In the genomic region with DNA sequence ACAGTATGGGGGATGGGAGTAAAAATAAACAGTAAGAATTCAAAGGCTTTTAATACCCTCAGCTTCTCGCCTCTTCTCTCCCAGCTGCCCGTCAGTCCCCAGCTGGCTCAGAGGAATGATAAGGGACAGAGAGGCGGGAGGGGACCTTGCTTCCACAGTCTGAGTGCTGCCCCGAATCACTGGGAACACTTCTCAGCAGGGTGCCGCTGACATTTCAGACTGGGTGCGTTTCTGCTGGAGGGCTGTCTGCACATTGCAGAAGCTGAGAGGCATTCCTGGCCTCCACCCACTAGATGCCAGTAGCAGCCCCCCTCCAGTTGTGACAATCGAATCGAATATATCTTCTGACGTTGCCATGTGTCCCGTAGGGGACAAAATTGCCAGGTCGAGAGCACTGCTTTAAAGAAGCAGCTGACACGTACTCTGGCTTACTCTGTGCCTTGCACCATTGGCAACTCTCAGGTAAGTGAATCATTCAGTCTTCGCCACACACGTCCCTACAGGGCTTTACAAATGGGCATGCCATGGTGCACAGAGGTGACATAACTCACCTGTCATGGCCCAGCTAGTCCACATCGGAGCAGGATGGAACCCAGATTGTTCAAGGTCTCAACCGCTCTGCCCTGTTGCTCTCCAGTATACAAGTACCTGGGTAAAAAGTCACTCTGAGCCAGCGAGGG, we compare ENCODE assay signal across 29 cellular contexts. TPM values are rescaled to one million over a fixed set of nuclear protein-coding genes. Genes with fewer than 3 reads are reported as not detected.
DNase-seq lines count a peak whose midpoint lies in the region; ATAC-seq and TF ChIP-seq lines count a peak whose summit lies in the region.
"Had no signal": no experiment of that assay in that cellular context is flagged by ENCODE, and none has a peak within 500 bp of the region (broad histone marks: within the 10 kb centered on the region; RNA-seq: fewer than 3 reads in every experiment).

No MANE protein-coding gene starts in this region.

- no peaks in the 10 kb centered on the region for H4K20me1 ChIP-seq in hepatocyte (ENCODE audit: insufficient read depth, poor library complexity, severe bottlenecking)

- H3K9me3 Mint-ChIP-seq in osteocyte (ENCODE audit: unreplicated experiment) = no peaks in the 10 kb centered on the region
- no peaks in the 10 kb centered on the region for H3K9me3 Mint-ChIP-seq in activated CD8-positive, alpha-beta T cell treated with anti-CD3 and anti-CD28 coated beads, Interleukin-2, amount 10 ng/mL, durations not matched to agents 7 days and 5 days (ENCODE audit: insufficient read depth)
- H3K9me3 Mint-ChIP-seq: activated naive CD4-positive, alpha-beta T cell treated with anti-CD3 and anti-CD28 coated beads for 36 hours; central memory CD8-positive, alpha-beta T cell; naive thymus-derived CD4-positive, alpha-beta T cell had no signal

- peaks cover 28% of the 10 kb centered on the region for H3K4me1 ChIP-seq in cardiac muscle cell (ENCODE audit: low read depth)
- H3K4me1 ChIP-seq in hepatocyte (ENCODE audit: insufficient read depth) = peaks cover 13% of the 10 kb centered on the region
- H3K4me1 ChIP-seq: pancreas had no signal

- H3K27me3 ChIP-seq in cardiac muscle cell (no peaks in the 10 kb centered on the region), hepatocyte (no peaks in the 10 kb centered on the region)
- H3K27me3 ChIP-seq: esophagus muscularis mucosa, pancreas, uterus had no signal

- no peaks in the 10 kb centered on the region for H3K9me2 ChIP-seq in hepatocyte (replicated peaks; ENCODE audit: insufficient read depth)

- no peaks in the 10 kb centered on the region for H3K27me3 Mint-ChIP-seq in osteocyte (ENCODE audit: unreplicated experiment)
- H3K27me3 Mint-ChIP-seq in activated CD8-positive, alpha-beta T cell treated with anti-CD3 and anti-CD28 coated beads, Interleukin-2, amount 10 ng/mL, durations not matched to agents 7 days and 5 days (ENCODE audit: low read depth) = no peaks in the 10 kb centered on the region
- H3K27me3 Mint-ChIP-seq: central memory CD8-positive, alpha-beta T cell; naive thymus-derived CD4-positive, alpha-beta T cell had no signal

- WGBS in hepatocyte (ENCODE audit: low lambda C conversion rate, missing lambda C conversion rate) = 75% methylated on average over 17 of the region's 17 CpGs

- DNase-seq in COLO668 (lab: John Stamatoyannopoulos, UW; ENCODE audit: unreplicated experiment) (peak; percentile 29), NB4 (ENCODE audit: low read depth) (peak; percentile 37), cardiac muscle cell (ENCODE audit: low read depth in 1 of 2, low spot score in 1 of 2) (peak in 1 of 2 donors; percentile 81), osteocyte (ENCODE audit: extremely low spot score, unreplicated experiment) (no peak), hepatocyte (ENCODE audit: low spot score) (no peak)
- no peak for DNase-seq in activated CD8-positive, alpha-beta T cell treated with anti-CD3 and anti-CD28 coated beads, Interleukin-2, amount 10 ng/mL, durations not matched to agents 7 days and 5 days
- DNase-seq in stimulated activated naive CD8-positive, alpha-beta T cell treated with anti-CD3 and anti-CD28 coated beads, Interleukin-15, Interleukin-2, amounts not matched to agents 100 U/mL and 50 U/mL, for 24 hours = no peak
- DNase-seq: activated CD4-positive, CD25-positive, alpha-beta regulatory T cell treated with anti-CD3 and anti-CD28 coated beads, Interleukin-2, amount 50 U/mL, for 72 hours; activated CD8-positive, alpha-beta memory T cell treated with anti-CD3 and anti-CD28 coated beads for 24 hours; activated naive CD4-positive, alpha-beta T cell treated with anti-CD3 and anti-CD28 coated beads for 36 hours; activated T-cell treated with anti-CD3 and anti-CD28 coated beads, Interleukin-2, amount 50 U/mL, for 48 hours; amniotic stem cell; effector CD8-positive, alpha-beta T cell; EL; KBM-7; left colon; naive thymus-derived CD4-positive, alpha-beta T cell; NCI-H146; NCI-H2171 treated with DMSO at 0.1 percent for 48 hours; NCI-H748 treated with DMSO at 0.1 percent for 48 hours; OCI-M1; pancreas; SHP77; uterus had no signal

- ATAC-seq in activated CD8-positive, alpha-beta T cell treated with anti-CD3 and anti-CD28 coated beads, Interleukin-2, amount 10 ng/mL, durations not matched to agents 7 days and 5 days = no peak
- ATAC-seq in stimulated activated naive CD8-positive, alpha-beta T cell treated with anti-CD3 and anti-CD28 coated beads, Interleukin-15, Interleukin-2, amounts not matched to agents 100 U/mL and 50 U/mL, for 24 hours = no peak
- no peak for ATAC-seq in SK-N-SH treated with all-trans-retinoic acid at 6 μM for 48 hours
- ATAC-seq: left colon; naive thymus-derived CD4-positive, alpha-beta T cell; pancreas; sciatic nerve had no signal

- peaks cover 17% of the 10 kb centered on the region for H3K79me2 ChIP-seq in hepatocyte

- H3K4me2 ChIP-seq in hepatocyte = no peak overlapping the region

- H3K27ac ChIP-seq in cardiac muscle cell (peak overlapping the region; percentile 71), hepatocyte (no peak overlapping the region)
- H3K27ac ChIP-seq: C4-2B, esophagus muscularis mucosa, pancreas, uterus had no signal

- H3K36me3 ChIP-seq in cardiac muscle cell (peaks cover 3% of the 10 kb centered on the region), hepatocyte (replicated peaks; ENCODE audit: insufficient read depth, low read depth) (no peaks in the 10 kb centered on the region)
- H3K36me3 ChIP-seq: pancreas, uterus had no signal

- POLR2A ChIA-PET in activated CD8-positive, alpha-beta T cell treated with anti-CD3 and anti-CD28 coated beads, Interleukin-2, amount 10 ng/mL, durations not matched to agents 7 days and 5 days (lab: Charles Lee) = no interaction called here

- H3K4me3 ChIP-seq in NB4 (ENCODE audit: low read depth, low read length) (no peak overlapping the region), cardiac muscle cell (no peak overlapping the region), hepatocyte (no peak overlapping the region)
- H3K4me3 ChIP-seq: esophagus muscularis mucosa, pancreas, uterus had no signal

- no peak overlapping the region for H3K4me3 Mint-ChIP-seq in osteocyte (ENCODE audit: unreplicated experiment)
- no peak overlapping the region for H3K4me3 Mint-ChIP-seq in activated CD8-positive, alpha-beta T cell treated with anti-CD3 and anti-CD28 coated beads, Interleukin-2, amount 10 ng/mL, durations not matched to agents 7 days and 5 days
- H3K4me3 Mint-ChIP-seq: activated naive CD4-positive, alpha-beta T cell treated with anti-CD3 and anti-CD28 coated beads for 36 hours; central memory CD8-positive, alpha-beta T cell; naive thymus-derived CD4-positive, alpha-beta T cell had no signal

- no peak for TF ChIP-seq POLR2A in NB4 (IDR thresholded peaks at IDR 0.05; ENCODE audit: extremely low read depth, insufficient read length)

- H3K9me3 ChIP-seq in cardiac muscle cell (ENCODE audit: low read depth) (no peaks in the 10 kb centered on the region), hepatocyte (ENCODE audit: low read depth) (no peaks in the 10 kb centered on the region)
- H3K9me3 ChIP-seq: esophagus muscularis mucosa, pancreas, uterus had no signal

- TF ChIP-seq CTCF in NB4 (IDR thresholded peaks at IDR 0.05; ENCODE audit: low read depth, low read length) (no peak), cardiac muscle cell (IDR thresholded peaks at IDR 0.05; ENCODE audit: low read depth, low read length) (no peak), osteocyte (IDR thresholded peaks at IDR 0.05) (no peak), hepatocyte (IDR thresholded peaks at IDR 0.05; ENCODE audit: poor library complexity) (no peak)

- no peak overlapping the region for H2AFZ ChIP-seq in hepatocyte

- peak overlapping the region; percentile 15 for H3K27ac Mint-ChIP-seq in osteocyte (ENCODE audit: unreplicated experiment)
- H3K27ac Mint-ChIP-seq in activated CD8-positive, alpha-beta T cell treated with anti-CD3 and anti-CD28 coated beads, Interleukin-2, amount 10 ng/mL, durations not matched to agents 7 days and 5 days = no peak overlapping the region
- H3K27ac Mint-ChIP-seq: activated naive CD4-positive, alpha-beta T cell treated with anti-CD3 and anti-CD28 coated beads for 36 hours had no signal

- CTCF ChIA-PET in activated CD8-positive, alpha-beta T cell treated with anti-CD3 and anti-CD28 coated beads, Interleukin-2, amount 10 ng/mL, durations not matched to agents 7 days and 5 days (lab: Charles Lee) = interaction anchor here (0.7 kb wide), 1 partner anchor 102 kb away, joined by 3 read pairs; no protein-coding TSS in a partner anchor

- peaks cover 4% of the 10 kb centered on the region for H3K36me3 Mint-ChIP-seq in osteocyte (ENCODE audit: unreplicated experiment)
- no peaks in the 10 kb centered on the region for H3K36me3 Mint-ChIP-seq in activated CD8-positive, alpha-beta T cell treated with anti-CD3 and anti-CD28 coated beads, Interleukin-2, amount 10 ng/mL, durations not matched to agents 7 days and 5 days (ENCODE audit: low read depth)

- peaks cover 59% of the 10 kb centered on the region for H3K4me1 Mint-ChIP-seq in osteocyte (ENCODE audit: unreplicated experiment)
- H3K4me1 Mint-ChIP-seq in activated CD8-positive, alpha-beta T cell treated with anti-CD3 and anti-CD28 coated beads, Interleukin-2, amount 10 ng/mL, durations not matched to agents 7 days and 5 days (ENCODE audit: low read depth) = peaks cover 41% of the 10 kb centered on the region

TF ChIP-seq in SK-N-SH treated with all-trans-retinoic acid at 6 μM for 48 hours, 23 proteins besides CTCF, POLR2A, EP300 and RAD21 (continues in another document):
- TF ChIP-seq BACH2 (CRISPR knock-in tag; IDR thresholded peaks at IDR 0.05; ENCODE audit: borderline replicate concordance) (no peak), ZC3H10 (CRISPR knock-in tag; IDR thresholded peaks at IDR 0.05) (no peak), ZNF70 (CRISPR knock-in tag; IDR thresholded peaks at IDR 0.05) (no peak), RARB (CRISPR knock-in tag; IDR thresholded peaks at IDR 0.05) (no peak), ZNF565 (CRISPR knock-in tag; conservative IDR thresholded peaks at IDR 0.05; ENCODE audit: low read depth) (no peak)

RNA-seq across cellular contexts. Expression of gene CTNNBIP1, which starts 23.9 kb away (rescaled TPM):
- total RNA-seq in cardiac muscle cell (122 and 124 TPM in 2 replicates), osteocyte (27.6 and 30.4 TPM in 2 replicates), hepatocyte (22.8 and 25.2 TPM in 2 replicates)
- polyA plus RNA-seq in cardiac muscle cell (80.1 and 111 TPM in 2 replicates), hepatocyte (47.2 and 49.8 TPM in 2 replicates)
- total RNA-seq in activated CD8-positive, alpha-beta T cell treated with anti-CD3 and anti-CD28 coated beads, Interleukin-2, amount 10 ng/mL, durations not matched to agents 7 days and 5 days = 10 to 100 TPM; 18.2 to 23.6 TPM

RNA-seq across cellular contexts. Expression of gene LZIC, which starts 57.0 kb away (rescaled TPM):
- total RNA-seq in cardiac muscle cell (23.2 and 34.2 TPM in 2 replicates), osteocyte (28.6 and 32.3 TPM in 2 replicates), hepatocyte (47.6 and 48.1 TPM in 2 replicates)
- polyA plus RNA-seq in cardiac muscle cell (35.4 and 47.2 TPM in 2 replicates), hepatocyte (24.2 and 25.7 TPM in 2 replicates)
- total RNA-seq in activated CD8-positive, alpha-beta T cell treated with anti-CD3 and anti-CD28 coated beads, Interleukin-2, amount 10 ng/mL, durations not matched to agents 7 days and 5 days = 10 to 100 TPM; 34.7 to 36.3 TPM

RNA-seq across cellular contexts. Expression of gene NMNAT1, which starts 57.1 kb away (rescaled TPM):
- total RNA-seq in cardiac muscle cell (14.4 and 16.9 TPM in 2 replicates), osteocyte (14.5 TPM in 2 replicates), hepatocyte (10.2 and 23.5 TPM in 2 replicates)
- polyA plus RNA-seq in cardiac muscle cell (21.4 and 24.1 TPM in 2 replicates), hepatocyte (6.8 TPM in 2 replicates)
- total RNA-seq in activated CD8-positive, alpha-beta T cell treated with anti-CD3 and anti-CD28 coated beads, Interleukin-2, amount 10 ng/mL, durations not matched to agents 7 days and 5 days = 1 to 10 TPM; 6.2 to 6.3 TPM

Comparison
In these comparisons a context has a peak if more than half of its experiments do, and no peak if none do; other contexts are left out.
1. DNase-seq: peak in COLO668 (single experiment) and NB4 (single experiment); none in osteocyte (single experiment), activated CD8-positive, alpha-beta T cell treated with anti-CD3 and anti-CD28 coated beads, Interleukin-2, amount 10 ng/mL, durations not matched to agents 7 days and 5 days (single experiment), stimulated activated naive CD8-positive, alpha-beta T cell treated with anti-CD3 and anti-CD28 coated beads, Interleukin-15, Interleukin-2, amounts not matched to agents 100 U/mL and 50 U/mL, for 24 hours (single experiment) and hepatocyte (single experiment).